8 cellular contexts compared by ENCODE assay signal in the genomic region with DNA sequence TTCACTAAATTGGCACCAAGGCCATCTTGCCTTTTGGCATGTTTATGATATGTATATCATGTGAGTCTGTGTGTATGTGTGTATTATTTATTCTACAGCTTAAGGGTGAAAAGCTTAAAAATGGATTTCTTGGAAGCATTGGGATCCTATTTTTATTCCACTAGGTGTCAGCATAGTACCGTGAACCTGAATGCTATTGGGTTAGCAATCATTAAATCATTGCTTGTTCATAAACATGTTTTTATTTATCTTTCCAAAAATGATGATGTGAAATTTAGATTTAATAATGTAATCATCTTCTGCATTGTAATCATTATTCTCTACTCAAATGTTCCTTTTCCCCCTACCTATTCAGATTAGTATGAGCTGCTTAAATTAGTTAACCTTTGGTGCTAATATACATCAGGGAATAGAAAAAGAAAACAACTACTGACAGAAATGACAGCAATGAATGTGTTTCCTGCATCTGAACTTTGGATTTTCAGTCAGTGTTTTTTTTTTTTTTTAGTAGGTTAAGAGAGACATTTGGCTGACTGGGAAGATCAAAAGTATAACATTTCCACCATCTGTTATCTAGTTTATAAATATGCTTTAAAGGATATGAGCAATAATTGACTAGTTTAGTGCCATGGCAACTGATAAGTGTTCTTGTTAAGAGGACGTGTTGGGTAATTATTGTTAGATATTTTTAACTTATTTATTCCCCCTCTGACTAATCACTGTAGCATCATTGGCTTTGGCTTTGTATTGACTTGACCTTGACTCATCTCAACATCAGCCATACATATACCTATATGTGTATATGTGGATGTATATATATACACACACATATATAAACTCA. TPM values are rescaled to one million over a fixed set of nuclear protein-coding genes. Genes with fewer than 3 reads are reported as not detected.
DNase-seq lines count a peak whose midpoint lies in the region; ATAC-seq and TF ChIP-seq lines count a peak whose summit lies in the region.

No MANE protein-coding gene starts in this region.

- no peak overlapping the region for H3K27ac Mint-ChIP-seq in mesothelial cell of epicardium

- no peak overlapping the region for H3K4me3 Mint-ChIP-seq in mesothelial cell of epicardium

- H3K9me3 Mint-ChIP-seq in mesothelial cell of epicardium: no peaks in the 10 kb centered on the region

- TF ChIP-seq CTCF in mesothelial cell of epicardium (IDR thresholded peaks at IDR 0.05; ENCODE audit: unreplicated experiment): peak; percentile 69

- no peaks in the 10 kb centered on the region for H3K36me3 Mint-ChIP-seq in mesothelial cell of epicardium

- H3K4me1 Mint-ChIP-seq in mesothelial cell of epicardium: no peaks in the 10 kb centered on the region

- DNase-seq in NCI-H1092 treated with DMSO at 0.1 percent for 48 hours (lab: John Stamatoyannopoulos, UW) (peak; percentile 17), NCI-H1092 (lab: John Stamatoyannopoulos, UW) (no peak), NCI-H446 treated with DMSO at 0.1 percent for 48 hours (lab: John Stamatoyannopoulos, UW) (peak; percentile 71), dedifferentiated amniotic fluid mesenchymal stem cell (ENCODE audit: extremely low spot score) (peak; percentile 68), mesothelial cell of epicardium (ENCODE audit: low spot score in 2 of 2, unreplicated experiment in 2 of 2) (no peak), T-helper 1 cell (no peak)
- no peak for DNase-seq in activated CD4-positive, alpha-beta T cell treated with anti-CD3 and anti-CD28 coated beads for 1 hour

- ATAC-seq in HG02798 (IDR thresholded peaks at IDR 0.05; ENCODE audit: poor library complexity, unreplicated experiment): peak; percentile 48

- H3K27me3 Mint-ChIP-seq in mesothelial cell of epicardium (ENCODE audit: low read depth): peaks cover 4% of the 10 kb centered on the region

RNA-seq across cellular contexts. Expression of a gene that starts 14.1 kb away (rescaled TPM):
- not detected in 3 replicates for total RNA-seq in mesothelial cell of epicardium

Comparison
In these comparisons a context has a peak if more than half of its experiments do, and no peak if none do; other contexts are left out.
1. DNase-seq: peak in NCI-H1092 treated with DMSO at 0.1 percent for 48 hours (single experiment), NCI-H446 treated with DMSO at 0.1 percent for 48 hours (single experiment) and dedifferentiated amniotic fluid mesenchymal stem cell (single experiment); none in NCI-H1092 (single experiment), mesothelial cell of epicardium (0 of 2), T-helper 1 cell (0 of 5) and activated CD4-positive, alpha-beta T cell treated with anti-CD3 and anti-CD28 coated beads for 1 hour (single experiment).